Comparison of ENCODE assay signal across 8 cellular contexts in genomic region chr10:93893646-93894515, GRCh38. TPM values are rescaled to one million over a fixed set of nuclear protein-coding genes. Genes with fewer than 3 reads are reported as not detected.
A peak's percentile ranks its signal among the peaks of the same experiment; 100 is the strongest.
DNase-seq lines count a peak whose midpoint lies in the region; ATAC-seq, FAIRE-seq and TF ChIP-seq lines count a peak whose summit lies in the region.

A gene with protein sequence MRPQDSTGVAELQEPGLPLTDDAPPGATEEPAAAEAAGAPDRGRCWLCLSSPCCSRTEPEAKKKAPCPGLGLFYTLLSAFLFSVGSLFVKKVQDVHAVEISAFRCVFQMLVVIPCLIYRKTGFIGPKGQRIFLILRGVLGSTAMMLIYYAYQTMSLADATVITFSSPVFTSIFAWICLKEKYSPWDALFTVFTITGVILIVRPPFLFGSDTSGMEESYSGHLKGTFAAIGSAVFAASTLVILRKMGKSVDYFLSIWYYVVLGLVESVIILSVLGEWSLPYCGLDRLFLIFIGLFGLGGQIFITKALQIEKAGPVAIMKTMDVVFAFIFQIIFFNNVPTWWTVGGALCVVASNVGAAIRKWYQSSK (plus strand): TSS chr10:93893978. CDS start chr10:93894034, 56 bp downstream.

- no peak within 1 kb of the TSS for H3K27ac Mint-ChIP-seq in WTC11

- POLR2A ChIA-PET in WTC11 (lab: Charles Lee), result interaction anchor here (0.6 to 1.2 kb wide), 3 partner anchors 14 to 216 kb away, joined by 3 to 7 read pairs (median 4); no protein-coding TSS in a partner anchor

- H3K4me1 Mint-ChIP-seq in WTC11, result peaks cover 38% of the 10 kb centered on the region

- intact Hi-C loops in kidney (cut with DNase I), result no loop called here

- peaks cover 62% of the 10 kb centered on the region for H3K27me3 Mint-ChIP-seq in WTC11 (ENCODE audit: low read depth)

- peaks cover 4% of the 10 kb centered on the region; the same call in 1 of the 2 replicates for H3K36me3 Mint-ChIP-seq in WTC11

- DNase-seq in SIG-M5 treated with dmso at 0.1 percent for 504 hours (lab: John Stamatoyannopoulos, UW; ENCODE audit: unreplicated experiment) (peak; percentile 30), SIG-M5 (lab: John Stamatoyannopoulos, UW) (no peak), NCI-H1694 (lab: John Stamatoyannopoulos, UW) (peak; percentile 35), WTC11 (ENCODE audit: low spot score) (peak; percentile 70), cardiac fibroblast (ENCODE audit: low read depth in 2 of 2) (peak; percentile 65 to 76), kidney (peak; percentile 87)
- peak; percentile 79 for DNase-seq in stimulated activated CD4-positive, alpha-beta T cell treated with anti-CD3 and anti-CD28 coated beads, Interleukin-15, amount 100 ng/mL, for 24 hours

- H3K4me1 ChIP-seq in kidney (ENCODE audit: control insufficient read depth in 1 of 2, insufficient read depth in 1 of 2, low read depth in 1 of 2, low read length in 2 of 2), result no peaks in the 10 kb centered on the region

- no peaks in the 10 kb centered on the region for H3K9me3 ChIP-seq in kidney (ENCODE audit: control insufficient read depth in 1 of 2, low read length in 2 of 2)

- no peak for FAIRE-seq in kidney (lab: Jason Lieb, UNC)

- no peak within 1 kb of the TSS for H3K27ac ChIP-seq in kidney (ENCODE audit: low read depth in 2 of 2, low read length in 2 of 2)

- TF ChIP-seq CTCF in WTC11 (IDR thresholded peaks at IDR 0.05) (no peak), cardiac fibroblast (IDR thresholded peaks at IDR 0.05; ENCODE audit: low read depth, low read length) (no peak), kidney (IDR thresholded peaks at IDR 0.05; ENCODE audit: borderline replicate concordance, extremely low read depth, insufficient read depth) (no peak)

- H3K4me3 ChIP-seq in cardiac fibroblast (replicated peaks in 1 of 2; ENCODE audit: low read depth in 2 of 2, low read length in 2 of 2), result peak within 1 kb of the TSS; percentile 68 to 71
- H3K4me3 ChIP-seq in kidney (ENCODE audit: low read length in 2 of 2), result peak within 1 kb of the TSS; percentile 55 to 72

- H3K4me3 Mint-ChIP-seq in WTC11, result peak within 1 kb of the TSS; percentile 82

- peak within 1 kb of the TSS; percentile 44 to 55 for H3K9ac ChIP-seq in kidney (ENCODE audit: low read length in 2 of 2)

- CTCF ChIA-PET in WTC11 (lab: Charles Lee), result interaction anchor here (1.0 to 1.6 kb wide), 8 partner anchors 12 to 426 kb away, joined by 3 to 9 read pairs (median 4); no protein-coding TSS in a partner anchor

- no peaks in the 10 kb centered on the region for H3K36me3 ChIP-seq in kidney (ENCODE audit: control insufficient read depth in 1 of 2, insufficient read depth in 2 of 2, low read length in 2 of 2)

- ATAC-seq in HG02885 (IDR thresholded peaks at IDR 0.05; ENCODE audit: poor library complexity, unreplicated experiment) (peak; percentile 94), WTC11 (peak; percentile 79)

- H3K9me3 Mint-ChIP-seq in WTC11, result no peaks in the 10 kb centered on the region

TF ChIP-seq in WTC11, 78 proteins besides CTCF, POLR2A, EP300 and RAD21 (continues in another document):
- TF ChIP-seq, protein P1, sequence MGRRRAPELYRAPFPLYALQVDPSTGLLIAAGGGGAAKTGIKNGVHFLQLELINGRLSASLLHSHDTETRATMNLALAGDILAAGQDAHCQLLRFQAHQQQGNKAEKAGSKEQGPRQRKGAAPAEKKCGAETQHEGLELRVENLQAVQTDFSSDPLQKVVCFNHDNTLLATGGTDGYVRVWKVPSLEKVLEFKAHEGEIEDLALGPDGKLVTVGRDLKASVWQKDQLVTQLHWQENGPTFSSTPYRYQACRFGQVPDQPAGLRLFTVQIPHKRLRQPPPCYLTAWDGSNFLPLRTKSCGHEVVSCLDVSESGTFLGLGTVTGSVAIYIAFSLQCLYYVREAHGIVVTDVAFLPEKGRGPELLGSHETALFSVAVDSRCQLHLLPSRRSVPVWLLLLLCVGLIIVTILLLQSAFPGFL (CRISPR knock-in tag; IDR thresholded peaks at IDR 0.05; ENCODE audit: borderline replicate concordance), result no peak
- TF ChIP-seq TEAD1 (CRISPR knock-in tag; IDR thresholded peaks at IDR 0.05) (peak; percentile 90; the same call in 1 of the 2 replicates), ZBTB21 (CRISPR knock-in tag; IDR thresholded peaks at IDR 0.05; ENCODE audit: borderline replicate concordance) (0 out of 2 replicates have a peak, but pooled peaks have one; percentile 60), ZNF138 (CRISPR knock-in tag; conservative IDR thresholded peaks at IDR 0.05) (no peak; the same call in 1 of the 2 replicates), JUN (CRISPR knock-in tag; IDR thresholded peaks at IDR 0.05) (no peak), SMAD4 (CRISPR knock-in tag; IDR thresholded peaks at IDR 0.05) (no peak), FOXK1 (CRISPR knock-in tag; IDR thresholded peaks at IDR 0.05) (peak; percentile 61; the same call in 1 of the 2 replicates), ZNF121 (CRISPR knock-in tag; IDR thresholded peaks at IDR 0.05) (peak; percentile 33; the same call in 1 of the 2 replicates), NR1H2 (CRISPR knock-in tag; IDR thresholded peaks at IDR 0.05) (no peak), TCF7 (CRISPR knock-in tag; IDR thresholded peaks at IDR 0.05; ENCODE audit: low read depth) (peak; percentile 66; the same call in 1 of the 2 replicates), SOX15 (CRISPR knock-in tag; IDR thresholded peaks at IDR 0.05) (no peak), CREB1 (CRISPR knock-in tag; IDR thresholded peaks at IDR 0.05) (0 out of 2 replicates have a peak, but pooled peaks have one; percentile 24), NR2C2 (CRISPR knock-in tag; IDR thresholded peaks at IDR 0.05) (0 out of 2 replicates have a peak, but pooled peaks have one; percentile 15), E2F5 (CRISPR knock-in tag; IDR thresholded peaks at IDR 0.05) (peak; percentile 93), CBFB (CRISPR knock-in tag; IDR thresholded peaks at IDR 0.05; ENCODE audit: low read depth) (0 out of 2 replicates have a peak, but pooled peaks have one; percentile 77), ATF1 (CRISPR knock-in tag; IDR thresholded peaks at IDR 0.05) (no peak), ZNF263 (CRISPR knock-in tag; IDR thresholded peaks at IDR 0.05; ENCODE audit: low read depth) (no peak), FOXJ3 (CRISPR knock-in tag; IDR thresholded peaks at IDR 0.05; ENCODE audit: borderline replicate concordance) (no peak), GTF2I (CRISPR knock-in tag; conservative IDR thresholded peaks at IDR 0.05) (peak; percentile 82; the same call in 1 of the 2 replicates)
- TF ChIP-seq, protein P2, sequence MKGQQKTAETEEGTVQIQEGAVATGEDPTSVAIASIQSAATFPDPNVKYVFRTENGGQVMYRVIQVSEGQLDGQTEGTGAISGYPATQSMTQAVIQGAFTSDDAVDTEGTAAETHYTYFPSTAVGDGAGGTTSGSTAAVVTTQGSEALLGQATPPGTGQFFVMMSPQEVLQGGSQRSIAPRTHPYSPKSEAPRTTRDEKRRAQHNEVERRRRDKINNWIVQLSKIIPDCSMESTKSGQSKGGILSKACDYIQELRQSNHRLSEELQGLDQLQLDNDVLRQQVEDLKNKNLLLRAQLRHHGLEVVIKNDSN (CRISPR knock-in tag; IDR thresholded peaks at IDR 0.05), result peak; percentile 25; the same call in 1 of the 2 replicates
- TF ChIP-seq, protein P3, sequence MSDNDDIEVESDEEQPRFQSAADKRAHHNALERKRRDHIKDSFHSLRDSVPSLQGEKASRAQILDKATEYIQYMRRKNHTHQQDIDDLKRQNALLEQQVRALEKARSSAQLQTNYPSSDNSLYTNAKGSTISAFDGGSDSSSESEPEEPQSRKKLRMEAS (CRISPR knock-in tag; IDR thresholded peaks at IDR 0.05), result peak; percentile 91
- TF ChIP-seq, protein P4, sequence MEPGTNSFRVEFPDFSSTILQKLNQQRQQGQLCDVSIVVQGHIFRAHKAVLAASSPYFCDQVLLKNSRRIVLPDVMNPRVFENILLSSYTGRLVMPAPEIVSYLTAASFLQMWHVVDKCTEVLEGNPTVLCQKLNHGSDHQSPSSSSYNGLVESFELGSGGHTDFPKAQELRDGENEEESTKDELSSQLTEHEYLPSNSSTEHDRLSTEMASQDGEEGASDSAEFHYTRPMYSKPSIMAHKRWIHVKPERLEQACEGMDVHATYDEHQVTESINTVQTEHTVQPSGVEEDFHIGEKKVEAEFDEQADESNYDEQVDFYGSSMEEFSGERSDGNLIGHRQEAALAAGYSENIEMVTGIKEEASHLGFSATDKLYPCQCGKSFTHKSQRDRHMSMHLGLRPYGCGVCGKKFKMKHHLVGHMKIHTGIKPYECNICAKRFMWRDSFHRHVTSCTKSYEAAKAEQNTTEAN (CRISPR knock-in tag; IDR thresholded peaks at IDR 0.05), result 0 out of 2 replicates have a peak, but pooled peaks have one; percentile 36
- TF ChIP-seq, protein P5, sequence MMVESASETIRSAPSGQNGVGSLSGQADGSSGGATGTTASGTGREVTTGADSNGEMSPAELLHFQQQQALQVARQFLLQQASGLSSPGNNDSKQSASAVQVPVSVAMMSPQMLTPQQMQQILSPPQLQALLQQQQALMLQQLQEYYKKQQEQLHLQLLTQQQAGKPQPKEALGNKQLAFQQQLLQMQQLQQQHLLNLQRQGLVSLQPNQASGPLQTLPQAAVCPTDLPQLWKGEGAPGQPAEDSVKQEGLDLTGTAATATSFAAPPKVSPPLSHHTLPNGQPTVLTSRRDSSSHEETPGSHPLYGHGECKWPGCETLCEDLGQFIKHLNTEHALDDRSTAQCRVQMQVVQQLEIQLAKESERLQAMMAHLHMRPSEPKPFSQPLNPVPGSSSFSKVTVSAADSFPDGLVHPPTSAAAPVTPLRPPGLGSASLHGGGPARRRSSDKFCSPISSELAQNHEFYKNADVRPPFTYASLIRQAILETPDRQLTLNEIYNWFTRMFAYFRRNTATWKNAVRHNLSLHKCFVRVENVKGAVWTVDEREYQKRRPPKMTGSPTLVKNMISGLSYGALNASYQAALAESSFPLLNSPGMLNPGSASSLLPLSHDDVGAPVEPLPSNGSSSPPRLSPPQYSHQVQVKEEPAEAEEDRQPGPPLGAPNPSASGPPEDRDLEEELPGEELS (CRISPR knock-in tag; IDR thresholded peaks at IDR 0.05), result peak; percentile 84; the same call in 1 of the 2 replicates
- TF ChIP-seq, protein P6, sequence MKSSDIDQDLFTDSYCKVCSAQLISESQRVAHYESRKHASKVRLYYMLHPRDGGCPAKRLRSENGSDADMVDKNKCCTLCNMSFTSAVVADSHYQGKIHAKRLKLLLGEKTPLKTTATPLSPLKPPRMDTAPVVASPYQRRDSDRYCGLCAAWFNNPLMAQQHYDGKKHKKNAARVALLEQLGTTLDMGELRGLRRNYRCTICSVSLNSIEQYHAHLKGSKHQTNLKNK (CRISPR knock-in tag; IDR thresholded peaks at IDR 0.05), result no peak

RNA-seq across cellular contexts. Expression of the gene that starts here (rescaled TPM):
- total RNA-seq in WTC11 (2021) (5.1 to 6.6 TPM (median 5.3 TPM) in 3 replicates), kidney (3.1 TPM)
- polyA plus RNA-seq in kidney (ENCODE audit: insufficient read depth, low read depth, low replicate concordance), result 2.6 TPM
